Comparison of ENCODE assay signal across 10 cellular contexts in the genomic region with DNA sequence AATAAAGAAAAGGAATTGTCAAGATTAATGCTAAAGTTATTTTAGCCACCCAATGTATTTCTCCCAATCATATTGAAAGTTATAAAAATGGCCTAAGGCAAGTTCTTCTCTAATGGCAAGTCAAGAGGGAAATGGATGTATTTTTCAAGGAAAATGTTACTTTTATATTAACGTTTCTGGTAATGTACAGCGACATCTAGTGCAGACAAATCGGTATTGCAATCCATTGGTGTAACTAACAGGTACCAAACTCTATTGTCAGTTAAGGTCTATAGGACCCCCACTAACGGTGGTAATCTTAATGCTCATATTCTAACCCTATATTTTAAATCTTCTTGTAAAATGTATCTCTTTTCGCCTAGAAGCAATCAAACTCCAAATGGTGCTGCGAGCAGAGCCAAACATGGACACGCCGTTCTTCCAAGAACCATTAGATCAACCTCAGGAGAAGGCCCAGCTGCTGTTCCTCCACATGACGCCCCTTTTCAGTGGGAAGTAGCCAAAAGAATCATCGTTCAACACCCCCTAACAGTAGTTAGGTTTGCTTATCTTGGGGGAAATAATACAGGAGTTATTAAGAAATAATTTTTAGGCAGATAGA.
A peak's percentile ranks its signal among the peaks of the same experiment; 100 is the strongest.
DNase-seq lines count a peak whose midpoint lies in the region; ATAC-seq and TF ChIP-seq lines count a peak whose summit lies in the region.
"Had no signal": no experiment of that assay in that cellular context is flagged by ENCODE, and none has a peak within 500 bp of the region (broad histone marks: within the 10 kb centered on the region; RNA-seq: fewer than 3 reads in every experiment).

No MANE protein-coding gene starts in this region.

- peaks cover 15% of the 10 kb centered on the region for H3K4me1 Mint-ChIP-seq in MCF 10A (ENCODE audit: insufficient read depth, unreplicated experiment)
- peaks cover 8% of the 10 kb centered on the region for H3K4me1 Mint-ChIP-seq in T-helper 17 cell

- no peak overlapping the region for H3K14ac ChIP-seq in mesenchymal stem cell (ENCODE audit: low read length in 2 of 2)

- H3K27me3 Mint-ChIP-seq in MCF 10A (ENCODE audit: insufficient read depth, unreplicated experiment) (no peaks in the 10 kb centered on the region), T-helper 17 cell (peaks cover 49% of the 10 kb centered on the region)

- H3K18ac ChIP-seq in mesenchymal stem cell (ENCODE audit: low read depth in 1 of 2, low read length in 2 of 2) = no peak overlapping the region

- H3K23ac ChIP-seq in mesenchymal stem cell (ENCODE audit: low read length in 2 of 2) = no peak overlapping the region

- no peaks in the 10 kb centered on the region for H3K9me3 Mint-ChIP-seq in MCF 10A (ENCODE audit: unreplicated experiment)
- H3K9me3 Mint-ChIP-seq: stimulated activated naive B cell treated with anti-CD40 and anti-IgM and Interleukin-4, amounts not matched to agents 10 μg/mL and 1 μg/mL and 100 μg/mL, for 72 hours had no signal

- no peak overlapping the region for H3K9ac ChIP-seq in mesenchymal stem cell (ENCODE audit: low read length)

- BruUV-seq in A673 (replicated peaks; lab: Mats Ljungman, UMichigan) (no TSS peak), MCF 10A (replicated peaks; lab: Mats Ljungman, UMichigan) (no TSS peak)

- no peak overlapping the region for H3K4ac ChIP-seq in mesenchymal stem cell (ENCODE audit: low read depth in 1 of 2, low read length in 2 of 2)

- no peak overlapping the region for H3K4me3 Mint-ChIP-seq in MCF 10A (ENCODE audit: unreplicated experiment)
- no peak overlapping the region for H3K4me3 Mint-ChIP-seq in T-helper 17 cell
- H3K4me3 Mint-ChIP-seq: stimulated activated naive B cell treated with anti-CD40 and anti-IgM and Interleukin-4, amounts not matched to agents 10 μg/mL and 1 μg/mL and 100 μg/mL, for 72 hours had no signal

- H3K4me3 ChIP-seq in A673 (ENCODE audit: low read depth, low read length, poor library complexity, severe bottlenecking) (no peak overlapping the region), mesenchymal stem cell (ENCODE audit: insufficient read depth in 1 of 2, low read depth in 1 of 2, low read length in 2 of 2) (no peak overlapping the region)

- DNase-seq in A673 (ENCODE audit: low spot score) (peak; percentile 67), Daoy (ENCODE audit: low read depth) (peak; percentile 15), NCI-H2196 (lab: John Stamatoyannopoulos, UW; ENCODE audit: unreplicated experiment) (peak; percentile 15), MCF 10A (ENCODE audit: unreplicated experiment) (peak; percentile 49), mesenchymal stem cell (peak; percentile 50), T-helper 17 cell (no peak)
- DNase-seq: stimulated activated naive B cell treated with anti-CD40 and anti-IgM and Interleukin-4, amounts not matched to agents 10 μg/mL and 1 μg/mL and 100 μg/mL, for 72 hours had no signal

- H3K36me3 ChIP-seq in A673 (ENCODE audit: insufficient read depth, low read length, poor library complexity, severe bottlenecking) (no peaks in the 10 kb centered on the region), mesenchymal stem cell (ENCODE audit: control insufficient read depth in 1 of 2, insufficient read depth in 2 of 2, low read depth in 1 of 2, low read length in 2 of 2) (no peaks in the 10 kb centered on the region)

- POLR2A ChIA-PET in A673 (lab: Charles Lee; ENCODE audit: low non-redundant PET) (no interaction called here), MCF 10A (lab: Yijun Ruan, JAX) (no interaction called here)

- H2BK12ac ChIP-seq in mesenchymal stem cell (ENCODE audit: low read length in 2 of 2) = no peak overlapping the region

- no peak overlapping the region for H2BK5ac ChIP-seq in mesenchymal stem cell (ENCODE audit: low read depth, low read length, poor library complexity, severe bottlenecking)

- H3K27me3 ChIP-seq in A673 (replicated peaks; ENCODE audit: insufficient read depth, low read depth, low read length, poor library complexity) = no peaks in the 10 kb centered on the region
- H3K27me3 ChIP-seq in mesenchymal stem cell (ENCODE audit: control insufficient read depth in 1 of 2, insufficient read depth in 1 of 2, low read length in 2 of 2) = peaks cover 4 to 44% of the 10 kb centered on the region in 2 experiments

- H3K9me3 ChIP-seq in A673 (ENCODE audit: low read depth, low read length, poor library complexity, severe bottlenecking) (no peaks in the 10 kb centered on the region), mesenchymal stem cell (ENCODE audit: control insufficient read depth, low read length) (no peaks in the 10 kb centered on the region), T-helper 17 cell (ENCODE audit: control insufficient read depth, low read length, poor library complexity, severe bottlenecking) (no peaks in the 10 kb centered on the region)

- H2AFZ ChIP-seq in mesenchymal stem cell (ENCODE audit: low read depth, low read length) = no peak overlapping the region

- H4K8ac ChIP-seq in mesenchymal stem cell (ENCODE audit: low read length) = no peak overlapping the region

- H2AK5ac ChIP-seq in mesenchymal stem cell (ENCODE audit: low read length, severe bottlenecking) = no peak overlapping the region

- no peaks in the 10 kb centered on the region for H3K79me1 ChIP-seq in mesenchymal stem cell (replicated peaks; ENCODE audit: low read length, poor library complexity, severe bottlenecking)

- no peak overlapping the region for H2BK120ac ChIP-seq in mesenchymal stem cell (ENCODE audit: low read depth, low read length)

- H4K91ac ChIP-seq in mesenchymal stem cell (ENCODE audit: low read length) = no peak overlapping the region

- intact Hi-C loops in A673 (cut with micrococcal nuclease; ENCODE audit: unreplicated experiment) = no loop called here
- intact Hi-C loops in MCF 10A (cut with micrococcal nuclease) = loop anchor here (1.0 to 10.0 kb wide), 2 partner anchors 133 to 303 kb away; no protein-coding TSS in a partner anchor

- CTCF ChIA-PET in A673 (lab: Charles Lee) (no interaction called here), MCF 10A (lab: Yijun Ruan, JAX) (interaction anchor here (1.0 to 1.6 kb wide), 4 partner anchors 303 to 494 kb away, joined by 3 to 5 read pairs (median 4); no protein-coding TSS in a partner anchor)

- peak; percentile 80 for TF ChIP-seq CTCF in A673 (conservative IDR thresholded peaks at IDR 0.05; ENCODE audit: low read depth, low read length)
- TF ChIP-seq CTCF in MCF 10A (IDR thresholded peaks at IDR 0.05; ENCODE audit: unreplicated experiment) = peak; percentile 68

- no peak overlapping the region for H3K4me2 ChIP-seq in mesenchymal stem cell (ENCODE audit: low read length, poor library complexity, severe bottlenecking)

- ATAC-seq in HG03139 (IDR thresholded peaks at IDR 0.05; ENCODE audit: unreplicated experiment) = no peak
- no peak for ATAC-seq in T-helper 17 cell
- no peak for ATAC-seq in HG02763 (IDR thresholded peaks at IDR 0.05; ENCODE audit: unreplicated experiment)

- H3K4me1 ChIP-seq in A673 (ENCODE audit: insufficient read depth, low read length, poor library complexity, severe bottlenecking) (no peaks in the 10 kb centered on the region), mesenchymal stem cell (ENCODE audit: control insufficient read depth, insufficient read depth, low read depth, low read length) (peaks cover 3% of the 10 kb centered on the region)

- H3K36me3 Mint-ChIP-seq in MCF 10A (ENCODE audit: insufficient read depth, unreplicated experiment) = no peaks in the 10 kb centered on the region
- no peaks in the 10 kb centered on the region for H3K36me3 Mint-ChIP-seq in T-helper 17 cell (ENCODE audit: low read depth)
- H3K36me3 Mint-ChIP-seq: stimulated activated naive B cell treated with anti-CD40 and anti-IgM and Interleukin-4, amounts not matched to agents 10 μg/mL and 1 μg/mL and 100 μg/mL, for 72 hours had no signal

- 38% methylated on average over 8 of the region's 10 CpGs for WGBS in mesenchymal stem cell

- H3K27ac ChIP-seq in A673 (ENCODE audit: low read depth, low read length, poor library complexity, severe bottlenecking) = no peak overlapping the region
- H3K27ac ChIP-seq in mesenchymal stem cell (ENCODE audit: low read length, poor library complexity, severe bottlenecking) = no peak overlapping the region
- H3K27ac ChIP-seq: epithelial cell of prostate had no signal

- no peak overlapping the region for H3K27ac Mint-ChIP-seq in MCF 10A (ENCODE audit: low read depth, unreplicated experiment)
- H3K27ac Mint-ChIP-seq in T-helper 17 cell = no peak overlapping the region
- H3K27ac Mint-ChIP-seq: stimulated activated naive B cell treated with anti-CD40 and anti-IgM and Interleukin-4, amounts not matched to agents 10 μg/mL and 1 μg/mL and 100 μg/mL, for 72 hours had no signal

- no peak overlapping the region for H2BK15ac ChIP-seq in mesenchymal stem cell (ENCODE audit: low read depth, poor library complexity, severe bottlenecking)

Comparison
In these comparisons a context has a peak if more than half of its experiments do, and no peak if none do; other contexts are left out.
1. DNase-seq: peak in A673 (single experiment), Daoy (single experiment), NCI-H2196 (single experiment), MCF 10A (single experiment) and mesenchymal stem cell (single experiment); none in T-helper 17 cell (0 of 3).